27 cellular contexts compared by ENCODE assay signal in the genomic region with DNA sequence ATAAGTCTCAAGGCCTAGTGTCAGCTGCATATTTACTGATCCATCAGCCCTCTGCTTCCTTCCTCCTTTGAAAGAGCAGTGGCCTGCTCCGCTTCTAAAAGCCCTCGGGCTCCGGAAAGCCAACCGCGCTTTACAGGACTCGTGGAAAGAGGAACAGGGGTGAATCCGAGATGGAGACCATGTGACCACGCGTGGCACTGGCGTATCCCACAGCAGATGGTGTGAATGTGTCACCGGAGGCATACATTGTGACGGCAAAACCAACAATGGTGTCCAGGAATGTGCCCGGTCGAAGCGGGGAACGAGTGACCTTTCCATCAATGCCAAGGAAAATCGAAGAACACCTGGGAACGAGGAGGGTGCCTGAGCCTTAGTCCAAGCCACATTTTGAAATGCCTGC.
"Had no signal": no experiment of that assay in that cellular context is flagged by ENCODE, and none has a peak within 500 bp of the region (broad histone marks: within the 10 kb centered on the region; RNA-seq: fewer than 3 reads in every experiment).

No MANE protein-coding gene starts in this region.

- H3K36me3 ChIP-seq: ascending aorta had no signal

- H3K9me3 ChIP-seq: ascending aorta, body of pancreas had no signal

- H3K4me3 ChIP-seq: ascending aorta, body of pancreas had no signal

- H3K27me3 Mint-ChIP-seq: activated B cell treated with CpG ODN at 0.5 μM for 24 hours; activated CD4-positive, alpha-beta T cell treated with anti-CD3 and anti-CD28 coated beads, Interleukin-2, amount 10 ng/mL, durations not matched to agents 24 days and 14 days; activated naive CD8-positive, alpha-beta T cell treated with anti-CD3 and anti-CD28 coated beads, Interleukin-2, amount 50 U/mL, for 24 hours; activated T-cell treated with anti-CD3 and anti-CD28 coated beads, Interleukin-2, amount 50 U/mL, for 24 hours had no signal

- H3K4me1 Mint-ChIP-seq: activated B cell treated with CpG ODN at 0.5 μM for 24 hours; activated CD4-positive, alpha-beta T cell treated with anti-CD3 and anti-CD28 coated beads, Interleukin-2, amount 10 ng/mL, durations not matched to agents 24 days and 14 days; activated naive CD8-positive, alpha-beta T cell treated with anti-CD3 and anti-CD28 coated beads, Interleukin-2, amount 50 U/mL, for 24 hours had no signal

- H3K4me3 Mint-ChIP-seq: activated B cell treated with CpG ODN at 0.5 μM for 24 hours; activated CD4-positive, alpha-beta T cell treated with anti-CD3 and anti-CD28 coated beads, Interleukin-2, amount 10 ng/mL, durations not matched to agents 24 days and 14 days; activated naive CD8-positive, alpha-beta T cell treated with anti-CD3 and anti-CD28 coated beads, Interleukin-2, amount 50 U/mL, for 24 hours; activated T-cell treated with anti-CD3 and anti-CD28 coated beads, Interleukin-2, amount 50 U/mL, for 24 hours; T-helper 1 cell treated with Interleukin-12 subunit alpha and Interleukin-12 subunit beta and Interleukin-4 antibody, amounts not matched to agents 30 μg/mL and 1 μg/mL, for 36 hours had no signal

- H3K27ac Mint-ChIP-seq: activated B cell treated with CpG ODN at 0.5 μM for 24 hours; activated CD4-positive, alpha-beta T cell treated with anti-CD3 and anti-CD28 coated beads, Interleukin-2, amount 10 ng/mL, durations not matched to agents 24 days and 14 days; activated naive CD4-positive, alpha-beta T cell treated with anti-CD3 and anti-CD28 coated beads, Interleukin-2, amount 50 U/mL, for 72 hours; activated naive CD8-positive, alpha-beta T cell treated with anti-CD3 and anti-CD28 coated beads, Interleukin-2, amount 50 U/mL, for 24 hours; activated T-cell treated with anti-CD3 and anti-CD28 coated beads, Interleukin-2, amount 50 U/mL, for 24 hours; T-helper 1 cell treated with Interleukin-12 subunit alpha and Interleukin-12 subunit beta and Interleukin-4 antibody, amounts not matched to agents 30 μg/mL and 1 μg/mL, for 36 hours had no signal

- H3K27ac ChIP-seq: ascending aorta, body of pancreas, KMS-11 had no signal

- H3K27me3 ChIP-seq: ascending aorta, body of pancreas had no signal

- ATAC-seq: activated naive CD4-positive, alpha-beta T cell treated with anti-CD3 and anti-CD28 coated beads, Interleukin-2, amount 50 U/mL, for 72 hours; activated naive CD8-positive, alpha-beta T cell treated with anti-CD3 and anti-CD28 coated beads, Interleukin-2, amount 50 U/mL, for 24 hours; body of pancreas had no signal

- H3K4me1 ChIP-seq: ascending aorta, body of pancreas had no signal

- DNase-seq: activated B cell treated with CpG ODN at 0.5 μM for 24 hours; activated CD4-positive, alpha-beta T cell treated with anti-CD3 and anti-CD28 coated beads for 1 hour; activated CD4-positive, alpha-beta T cell treated with anti-CD3 and anti-CD28 coated beads, Interleukin-2, amount 10 ng/mL, durations not matched to agents 24 days and 14 days; activated CD4-positive, alpha-beta T cell treated with anti-CD3 and anti-CD28 coated beads, Interleukin-2, amount 50 U/mL, for 48 hours; activated CD8-positive, alpha-beta memory T cell treated with anti-CD3 and anti-CD28 coated beads, Interleukin-2, amount 50 U/mL, for 4 hours; activated effector memory CD4-positive, alpha-beta T cell treated with anti-CD3 and anti-CD28 coated beads, Interleukin-2, amount 50 U/mL, for 16 hours; activated naive CD4-positive, alpha-beta T cell treated with Interleukin-2 at 50 U/mL for 16 hours; activated naive CD8-positive, alpha-beta T cell treated with anti-CD3 and anti-CD28 coated beads, Interleukin-2, amount 50 U/mL, for 24 hours; activated T-cell treated with anti-CD3 and anti-CD28 coated beads, Interleukin-2, amount 50 U/mL, for 24 hours; amniotic stem cell; body of pancreas; MV-4-11; NCI-H1092 treated with DMSO at 0.1 percent for 48 hours; NCI-H1417 treated with DMSO at 0.1 percent for 48 hours; NCI-H1694; NCI-H2029; NCI-H2107; NCI-H2171 treated with DMSO at 0.1 percent for 48 hours; NCI-H226; NCI-H526; NCI-H82; RPMI8226; SHP77 treated with DMSO at 0.1 percent for 48 hours had no signal
